In genomic region chr6:90217621-90218496, GRCh38 we compare ENCODE assay signal across 8 cellular contexts.
DNase-seq lines count a peak whose midpoint lies in the region; ATAC-seq and TF ChIP-seq lines count a peak whose summit lies in the region.

No MANE protein-coding gene starts in this region.

- TF ChIP-seq CTCF in AG04449 (IDR thresholded peaks at IDR 0.05; ENCODE audit: insufficient read depth, low read length, missing control alignments) = no peak
- no peak for TF ChIP-seq CTCF in ascending aorta (IDR thresholded peaks at IDR 0.05)

- peaks cover 17% of the 10 kb centered on the region for H3K36me3 Mint-ChIP-seq in activated CD4-positive, alpha-beta memory T cell treated with anti-CD3 and anti-CD28 coated beads, Interleukin-2, amount 10 ng/mL, durations not matched to agents 7 days and 5 days (ENCODE audit: low read depth)

- H3K27ac Mint-ChIP-seq in stimulated activated naive CD8-positive, alpha-beta T cell treated with anti-CD3 and anti-CD28 coated beads, Interleukin-15, amount 100 ng/mL, for 72 hours = no peak overlapping the region
- H3K27ac Mint-ChIP-seq in activated CD4-positive, alpha-beta memory T cell treated with anti-CD3 and anti-CD28 coated beads, Interleukin-2, amount 10 ng/mL, durations not matched to agents 7 days and 5 days = no peak overlapping the region

- peak overlapping the region; percentile 41 for H3K4me3 ChIP-seq in AG04449 (ENCODE audit: low read depth, low read length)
- H3K4me3 ChIP-seq in ascending aorta = peak overlapping the region in 1 of 2 donors; percentile 50
- H3K4me3 ChIP-seq in iPS-20b (ENCODE audit: low read length) = peak overlapping the region; percentile 41

- H3K4me1 ChIP-seq in ascending aorta = peaks cover 3 to 28% of the 10 kb centered on the region in 2 donors
- peaks cover 48% of the 10 kb centered on the region for H3K4me1 ChIP-seq in iPS-20b (ENCODE audit: insufficient read depth, low read length)

- H3K27me3 Mint-ChIP-seq in stimulated activated naive CD8-positive, alpha-beta T cell treated with anti-CD3 and anti-CD28 coated beads, Interleukin-15, amount 100 ng/mL, for 72 hours = no peaks in the 10 kb centered on the region
- H3K27me3 Mint-ChIP-seq in activated CD4-positive, alpha-beta memory T cell treated with anti-CD3 and anti-CD28 coated beads, Interleukin-2, amount 10 ng/mL, durations not matched to agents 7 days and 5 days = no peaks in the 10 kb centered on the region

- ATAC-seq in stimulated activated naive CD8-positive, alpha-beta T cell treated with anti-CD3 and anti-CD28 coated beads, Interleukin-15, amount 100 ng/mL, for 72 hours = peak; percentile 48
- ATAC-seq in HG03342 (IDR thresholded peaks at IDR 0.05; ENCODE audit: unreplicated experiment) = no peak
- no peak for ATAC-seq in HG02970 (IDR thresholded peaks at IDR 0.05; ENCODE audit: low FRiP score, unreplicated experiment)

- CTCF ChIA-PET in AG04449 (lab: Yijun Ruan, JAX) = interaction anchor here (1.2 to 2.1 kb wide), 5 partner anchors 13 to 277 kb away, joined by 3 to 6 read pairs (median 4); no protein-coding TSS in a partner anchor
- CTCF ChIA-PET in activated CD4-positive, alpha-beta memory T cell treated with anti-CD3 and anti-CD28 coated beads, Interleukin-2, amount 10 ng/mL, durations not matched to agents 7 days and 5 days (lab: Charles Lee) = interaction anchor here (0.9 to 1.3 kb wide), 3 partner anchors 257 to 277 kb away, joined by 3 to 6 read pairs (median 5); no protein-coding TSS in a partner anchor

- peak overlapping the region; percentile 76 for H3K27ac ChIP-seq in KOPT-K1 (ENCODE audit: low read depth, low read length, poor library complexity, severe bottlenecking)
- H3K27ac ChIP-seq in ascending aorta = peak overlapping the region; percentile 81 to 90
- H3K27ac ChIP-seq in iPS-20b (ENCODE audit: low read length) = peak overlapping the region; percentile 96

- H3K9ac ChIP-seq in iPS-20b (ENCODE audit: low read depth, low read length) = peak overlapping the region; percentile 74; the same call in 1 of the 2 replicates

- H3K4me1 Mint-ChIP-seq in stimulated activated naive CD8-positive, alpha-beta T cell treated with anti-CD3 and anti-CD28 coated beads, Interleukin-15, amount 100 ng/mL, for 72 hours = peaks cover 16% of the 10 kb centered on the region
- H3K4me1 Mint-ChIP-seq in activated CD4-positive, alpha-beta memory T cell treated with anti-CD3 and anti-CD28 coated beads, Interleukin-2, amount 10 ng/mL, durations not matched to agents 7 days and 5 days = peaks cover 12% of the 10 kb centered on the region

- POLR2A ChIA-PET in AG04449 (lab: Yijun Ruan, JAX) = interaction anchor here (1.0 to 2.0 kb wide), 8 partner anchors 10 to 232 kb away, joined by 3 to 8 read pairs (median 5); no protein-coding TSS in a partner anchor
- POLR2A ChIA-PET in activated CD4-positive, alpha-beta memory T cell treated with anti-CD3 and anti-CD28 coated beads, Interleukin-2, amount 10 ng/mL, durations not matched to agents 7 days and 5 days (lab: Charles Lee) = interaction anchor here (0.9 to 2.3 kb wide), 7 partner anchors 17 to 193 kb away, joined by 3 to 14 read pairs (median 3); no protein-coding TSS in a partner anchor

- intact Hi-C loops in ascending aorta (cut with DNase I) = loop anchor here (1.0 to 5.0 kb wide), 8 partner anchors 41 to 1186 kb away; partner anchors contain the start of genes BACH2 and CASP8AP2

- H3K36me3 ChIP-seq in KOPT-K1 (ENCODE audit: insufficient read depth, low read length) = no peaks in the 10 kb centered on the region
- no peaks in the 10 kb centered on the region for H3K36me3 ChIP-seq in ascending aorta
- no peaks in the 10 kb centered on the region for H3K36me3 ChIP-seq in iPS-20b (ENCODE audit: insufficient read depth, low read depth, low read length)

- H3K9me3 Mint-ChIP-seq in stimulated activated naive CD8-positive, alpha-beta T cell treated with anti-CD3 and anti-CD28 coated beads, Interleukin-15, amount 100 ng/mL, for 72 hours = peaks cover 6 to 8% of the 10 kb centered on the region in 2 donors
- peaks cover 8% of the 10 kb centered on the region for H3K9me3 Mint-ChIP-seq in activated CD4-positive, alpha-beta memory T cell treated with anti-CD3 and anti-CD28 coated beads, Interleukin-2, amount 10 ng/mL, durations not matched to agents 7 days and 5 days

- H3K9me3 ChIP-seq in KOPT-K1 (ENCODE audit: insufficient read depth, low read length, poor library complexity, severe bottlenecking) = peaks cover 4% of the 10 kb centered on the region
- no peaks in the 10 kb centered on the region for H3K9me3 ChIP-seq in ascending aorta
- peaks cover 4% of the 10 kb centered on the region; the same call in 1 of the 2 replicates for H3K9me3 ChIP-seq in iPS-20b (ENCODE audit: insufficient read depth, low read depth, low read length)

- H3K27me3 ChIP-seq in ascending aorta = no peaks in the 10 kb centered on the region
- no peaks in the 10 kb centered on the region for H3K27me3 ChIP-seq in iPS-20b (ENCODE audit: insufficient read depth, low read length)

- DNase-seq in AG04449 (ENCODE audit: low read depth, low spot score) (peak; percentile 16), ascending aorta (ENCODE audit: low spot score in 2 of 2) (no peak)
- peak in 1 of 2 donors; percentile 56 for DNase-seq in stimulated activated naive CD8-positive, alpha-beta T cell treated with anti-CD3 and anti-CD28 coated beads, Interleukin-15, amount 100 ng/mL, for 72 hours
- no peak for DNase-seq in activated CD4-positive, alpha-beta memory T cell treated with anti-CD3 and anti-CD28 coated beads, Interleukin-2, amount 10 ng/mL, durations not matched to agents 7 days and 5 days

- H3K4me3 Mint-ChIP-seq in stimulated activated naive CD8-positive, alpha-beta T cell treated with anti-CD3 and anti-CD28 coated beads, Interleukin-15, amount 100 ng/mL, for 72 hours = no peak overlapping the region
- no peak overlapping the region for H3K4me3 Mint-ChIP-seq in activated CD4-positive, alpha-beta memory T cell treated with anti-CD3 and anti-CD28 coated beads, Interleukin-2, amount 10 ng/mL, durations not matched to agents 7 days and 5 days
